In genomic region chr9:93819905-93820304, GRCh38 we compare ENCODE assay signal across 2 cellular contexts.
TF ChIP-seq lines count a peak whose summit lies in the region.

No MANE protein-coding gene starts in this region.

TF ChIP-seq in SK-N-SH, 30 proteins besides CTCF, POLR2A, EP300 and RAD21 (continued from another document):
- TF ChIP-seq YY1 (IDR thresholded peaks at IDR 0.05; ENCODE audit: low read depth) (no peak), IRF3 (IDR thresholded peaks at IDR 0.05; ENCODE audit: low read depth, low read length) (no peak), SMC3 (IDR thresholded peaks at IDR 0.05; ENCODE audit: low read depth, low read length) (no peak), FOXJ3 (CRISPR knock-in tag; IDR thresholded peaks at IDR 0.05) (no peak), MXI1 (IDR thresholded peaks at IDR 0.05; ENCODE audit: low read depth, low read length) (no peak), FOSL2 (IDR thresholded peaks at IDR 0.05; ENCODE audit: borderline replicate concordance, low read depth) (no peak), CHD2 (IDR thresholded peaks at IDR 0.05; ENCODE audit: low read length, partially characterized antibody) (no peak), EZH2phosphoT487 (IDR thresholded peaks at IDR 0.05; ENCODE audit: borderline replicate concordance, low read depth) (no peak), NRF1 (IDR thresholded peaks at IDR 0.05; ENCODE audit: low read depth, low read length) (no peak), MEF2A (IDR thresholded peaks at IDR 0.05; ENCODE audit: borderline replicate concordance, low read depth) (no peak), FOXM1 (IDR thresholded peaks at IDR 0.05; ENCODE audit: low read depth) (no peak)
- TF ChIP-seq, protein P1, sequence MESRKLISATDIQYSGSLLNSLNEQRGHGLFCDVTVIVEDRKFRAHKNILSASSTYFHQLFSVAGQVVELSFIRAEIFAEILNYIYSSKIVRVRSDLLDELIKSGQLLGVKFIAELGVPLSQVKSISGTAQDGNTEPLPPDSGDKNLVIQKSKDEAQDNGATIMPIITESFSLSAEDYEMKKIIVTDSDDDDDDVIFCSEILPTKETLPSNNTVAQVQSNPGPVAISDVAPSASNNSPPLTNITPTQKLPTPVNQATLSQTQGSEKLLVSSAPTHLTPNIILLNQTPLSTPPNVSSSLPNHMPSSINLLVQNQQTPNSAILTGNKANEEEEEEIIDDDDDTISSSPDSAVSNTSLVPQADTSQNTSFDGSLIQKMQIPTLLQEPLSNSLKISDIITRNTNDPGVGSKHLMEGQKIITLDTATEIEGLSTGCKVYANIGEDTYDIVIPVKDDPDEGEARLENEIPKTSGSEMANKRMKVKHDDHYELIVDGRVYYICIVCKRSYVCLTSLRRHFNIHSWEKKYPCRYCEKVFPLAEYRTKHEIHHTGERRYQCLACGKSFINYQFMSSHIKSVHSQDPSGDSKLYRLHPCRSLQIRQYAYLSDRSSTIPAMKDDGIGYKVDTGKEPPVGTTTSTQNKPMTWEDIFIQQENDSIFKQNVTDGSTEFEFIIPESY (IDR thresholded peaks at IDR 0.05; ENCODE audit: borderline replicate concordance, low read depth): no peak

TF ChIP-seq in SK-N-SH treated with all-trans-retinoic acid at 6 μM for 48 hours, 23 proteins besides CTCF, POLR2A, EP300 and RAD21 (continued from another document):
- TF ChIP-seq, protein P2, sequence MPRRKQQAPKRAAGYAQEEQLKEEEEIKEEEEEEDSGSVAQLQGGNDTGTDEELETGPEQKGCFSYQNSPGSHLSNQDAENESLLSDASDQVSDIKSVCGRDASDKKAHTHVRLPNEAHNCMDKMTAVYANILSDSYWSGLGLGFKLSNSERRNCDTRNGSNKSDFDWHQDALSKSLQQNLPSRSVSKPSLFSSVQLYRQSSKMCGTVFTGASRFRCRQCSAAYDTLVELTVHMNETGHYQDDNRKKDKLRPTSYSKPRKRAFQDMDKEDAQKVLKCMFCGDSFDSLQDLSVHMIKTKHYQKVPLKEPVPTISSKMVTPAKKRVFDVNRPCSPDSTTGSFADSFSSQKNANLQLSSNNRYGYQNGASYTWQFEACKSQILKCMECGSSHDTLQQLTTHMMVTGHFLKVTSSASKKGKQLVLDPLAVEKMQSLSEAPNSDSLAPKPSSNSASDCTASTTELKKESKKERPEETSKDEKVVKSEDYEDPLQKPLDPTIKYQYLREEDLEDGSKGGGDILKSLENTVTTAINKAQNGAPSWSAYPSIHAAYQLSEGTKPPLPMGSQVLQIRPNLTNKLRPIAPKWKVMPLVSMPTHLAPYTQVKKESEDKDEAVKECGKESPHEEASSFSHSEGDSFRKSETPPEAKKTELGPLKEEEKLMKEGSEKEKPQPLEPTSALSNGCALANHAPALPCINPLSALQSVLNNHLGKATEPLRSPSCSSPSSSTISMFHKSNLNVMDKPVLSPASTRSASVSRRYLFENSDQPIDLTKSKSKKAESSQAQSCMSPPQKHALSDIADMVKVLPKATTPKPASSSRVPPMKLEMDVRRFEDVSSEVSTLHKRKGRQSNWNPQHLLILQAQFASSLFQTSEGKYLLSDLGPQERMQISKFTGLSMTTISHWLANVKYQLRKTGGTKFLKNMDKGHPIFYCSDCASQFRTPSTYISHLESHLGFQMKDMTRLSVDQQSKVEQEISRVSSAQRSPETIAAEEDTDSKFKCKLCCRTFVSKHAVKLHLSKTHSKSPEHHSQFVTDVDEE (CRISPR knock-in tag; IDR thresholded peaks at IDR 0.05): no peak
- no peak for TF ChIP-seq ARNTL (CRISPR knock-in tag; IDR thresholded peaks at IDR 0.05; ENCODE audit: borderline replicate concordance, low read depth)
